In the genomic region with DNA sequence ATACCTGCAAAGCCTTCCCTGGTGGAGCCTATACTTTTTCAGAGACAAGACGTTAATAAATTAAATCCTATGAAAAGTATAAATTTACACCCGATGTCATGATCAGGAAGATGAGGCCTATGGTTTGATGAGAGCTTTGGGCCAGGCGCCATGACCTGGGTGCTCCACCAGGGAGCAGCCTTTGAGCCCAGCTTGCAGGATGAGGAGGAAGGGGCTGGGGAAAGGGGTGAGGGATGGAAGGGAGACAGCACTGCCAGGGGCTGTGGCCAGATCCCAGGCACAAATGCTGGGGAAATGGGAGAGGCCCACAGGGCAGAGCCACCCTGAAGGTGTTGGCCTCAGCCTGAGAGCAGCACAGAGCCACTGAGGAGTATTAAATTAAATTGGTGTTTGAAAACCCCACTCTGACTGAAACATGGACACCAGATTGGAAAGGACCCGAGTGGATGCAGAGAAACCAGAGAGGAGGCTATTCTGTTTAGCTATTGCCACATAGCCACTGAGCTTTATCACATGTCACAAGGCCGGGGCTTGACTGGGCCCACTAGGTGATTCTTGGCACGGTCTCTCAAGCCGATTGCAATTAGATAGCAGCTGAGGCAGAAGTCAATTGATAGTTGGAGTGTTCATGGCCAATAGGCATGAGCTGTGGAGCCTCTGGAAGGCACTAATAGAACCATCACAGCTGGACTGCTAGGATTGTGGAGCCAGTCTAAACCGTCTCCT, we compare ENCODE assay signal across 20 cellular contexts. TPM values are rescaled to one million over a fixed set of nuclear protein-coding genes. Genes with fewer than 3 reads are reported as not detected.
DNase-seq lines count a peak whose midpoint lies in the region; ATAC-seq and TF ChIP-seq lines count a peak whose summit lies in the region.
"Had no signal": no experiment of that assay in that cellular context is flagged by ENCODE, and none has a peak within 500 bp of the region (broad histone marks: within the 10 kb centered on the region; RNA-seq: fewer than 3 reads in every experiment).

No MANE protein-coding gene starts in this region.

- no peaks in the 10 kb centered on the region for H3K79me2 ChIP-seq in OCI-LY1 (ENCODE audit: insufficient read depth, low read length)

- H3K4me1 ChIP-seq in OCI-LY1 (ENCODE audit: insufficient read depth, low read length, severe bottlenecking) (no peaks in the 10 kb centered on the region), spleen (peaks cover 0 to 13% (median 2%) of the 10 kb centered on the region in 6 donors)
- H3K4me1 ChIP-seq: A549 had no signal

- H3K27ac Mint-ChIP-seq in activated CD4-positive, alpha-beta T cell treated with anti-CD3 and anti-CD28 coated beads for 36 hours: no peak overlapping the region
- H3K27ac Mint-ChIP-seq: activated naive CD8-positive, alpha-beta T cell; stimulated activated naive CD8-positive, alpha-beta T cell treated with anti-CD3 and anti-CD28 coated beads, Interleukin-15, Interleukin-2, amounts not matched to agents 100 ng/mL and 50 ng/mL, for 24 hours had no signal

- no peaks in the 10 kb centered on the region for H3F3A ChIP-seq in OCI-LY1 (ENCODE audit: insufficient read depth, low read length)

- WGBS in spleen, 5 donors: 88 to 92% (median 89%) methylated on average over 8 of the region's 8 CpGs

- H3K36me3 ChIP-seq in OCI-LY1 (ENCODE audit: insufficient read depth, low read length) (no peaks in the 10 kb centered on the region), spleen (no peaks in the 10 kb centered on the region)
- H3K36me3 ChIP-seq: neutrophil, Peyer's patch had no signal

- no peak overlapping the region for H3K4me3 ChIP-seq in OCI-LY1 (ENCODE audit: low read depth, low read length, poor library complexity, severe bottlenecking)
- no peak overlapping the region for H3K4me3 ChIP-seq in fibroblast of villous mesenchyme (ENCODE audit: low read depth, low read length)
- no peak overlapping the region for H3K4me3 ChIP-seq in spleen
- H3K4me3 ChIP-seq in coronary artery: no peak overlapping the region
- H3K4me3 ChIP-seq: A549, Peyer's patch had no signal

- H3K27me3 ChIP-seq in OCI-LY1 (ENCODE audit: insufficient read depth, low read length) (no peaks in the 10 kb centered on the region), spleen (replicated peaks in 1 of 7) (peaks cover 0 to 16% (median 0%) of the 10 kb centered on the region in 7 donors)
- H3K27me3 ChIP-seq: neutrophil, Peyer's patch had no signal

- TF ChIP-seq POLR2A in spleen (IDR thresholded peaks at IDR 0.05): no peak

- peaks cover under 1% of the 10 kb centered on the region for H3K27me3 Mint-ChIP-seq in activated CD4-positive, alpha-beta T cell treated with anti-CD3 and anti-CD28 coated beads for 36 hours
- H3K27me3 Mint-ChIP-seq: stimulated activated naive CD8-positive, alpha-beta T cell treated with anti-CD3 and anti-CD28 coated beads, Interleukin-15, Interleukin-2, amounts not matched to agents 100 ng/mL and 50 ng/mL, for 24 hours had no signal

- H3K9me3 Mint-ChIP-seq in activated CD4-positive, alpha-beta T cell treated with anti-CD3 and anti-CD28 coated beads for 36 hours (ENCODE audit: low read depth): no peaks in the 10 kb centered on the region
- H3K9me3 Mint-ChIP-seq: stimulated activated naive CD8-positive, alpha-beta T cell treated with anti-CD3 and anti-CD28 coated beads, Interleukin-15, Interleukin-2, amounts not matched to agents 100 ng/mL and 50 ng/mL, for 24 hours had no signal

- H3K4me3 Mint-ChIP-seq in activated CD4-positive, alpha-beta T cell treated with anti-CD3 and anti-CD28 coated beads for 36 hours: no peak overlapping the region
- H3K4me3 Mint-ChIP-seq: activated naive CD8-positive, alpha-beta T cell; stimulated activated naive CD8-positive, alpha-beta T cell treated with anti-CD3 and anti-CD28 coated beads, Interleukin-15, Interleukin-2, amounts not matched to agents 100 ng/mL and 50 ng/mL, for 24 hours had no signal

- POLR2A ChIA-PET in activated CD4-positive, alpha-beta T cell treated with anti-CD3 and anti-CD28 coated beads for 36 hours (lab: Charles Lee): no interaction called here

- intact Hi-C loops in spleen (cut with DNase I; ENCODE audit: low total_unique reads): no loop called here
- intact Hi-C loops in activated CD4-positive, alpha-beta T cell treated with anti-CD3 and anti-CD28 coated beads for 36 hours (cut with DNase I, micrococcal nuclease): no loop called here

- no peaks in the 10 kb centered on the region for H3K4me1 Mint-ChIP-seq in activated CD4-positive, alpha-beta T cell treated with anti-CD3 and anti-CD28 coated beads for 36 hours

- H3K9me3 ChIP-seq in OCI-LY1 (ENCODE audit: low read length): no peaks in the 10 kb centered on the region
- H3K9me3 ChIP-seq in spleen: no peaks in the 10 kb centered on the region
- H3K9me3 ChIP-seq: A549, neutrophil, Peyer's patch had no signal

- H3K27ac ChIP-seq in OCI-LY1 (ENCODE audit: low read depth, low read length, poor library complexity, severe bottlenecking) (no peak overlapping the region), spleen (no peak overlapping the region), coronary artery (no peak overlapping the region)
- H3K27ac ChIP-seq: A549, neutrophil had no signal

- H3K4me2 ChIP-seq in OCI-LY1 (ENCODE audit: low read length): no peak overlapping the region
- H3K4me2 ChIP-seq: A549 had no signal

- no peak overlapping the region for H2AFZ ChIP-seq in OCI-LY1 (ENCODE audit: low read length)

- no peaks in the 10 kb centered on the region for H4K20me1 ChIP-seq in OCI-LY1 (ENCODE audit: insufficient read depth, low read length)

- no peak overlapping the region for H3K9ac ChIP-seq in OCI-LY1 (ENCODE audit: low read length)

- no peaks in the 10 kb centered on the region for H3K9me2 ChIP-seq in OCI-LY1 (ENCODE audit: low read depth, low read length)

- no peak for ATAC-seq in activated CD4-positive, alpha-beta T cell treated with anti-CD3 and anti-CD28 coated beads for 36 hours
- ATAC-seq in GM21423 (IDR thresholded peaks at IDR 0.05; ENCODE audit: unreplicated experiment): no peak
- ATAC-seq: A549; activated CD4-positive, CD25-positive, alpha-beta regulatory T cell treated with anti-CD3 and anti-CD28 coated beads, Interleukin-2, amount 50 U/mL, for 24 hours; esophagus mucosa had no signal

- peak; percentile 24; the same call in 1 of the 2 replicates for TF ChIP-seq CTCF in OCI-LY1 (IDR thresholded peaks at IDR 0.05; ENCODE audit: low read length)
- TF ChIP-seq CTCF in fibroblast of villous mesenchyme (IDR thresholded peaks at IDR 0.05; ENCODE audit: insufficient read depth, low read depth, low read length): peak; percentile 24
- TF ChIP-seq CTCF in spleen (IDR thresholded peaks at IDR 0.05 in 8 of 11, conservative IDR thresholded peaks at IDR 0.05 in 3 of 11): no peak
- no peak for TF ChIP-seq CTCF in coronary artery (IDR thresholded peaks at IDR 0.05)

- peak; percentile 17 for DNase-seq in NCI-H1092 treated with DMSO at 0.1 percent for 48 hours (lab: John Stamatoyannopoulos, UW)
- DNase-seq in NCI-H1092 (lab: John Stamatoyannopoulos, UW): no peak
- DNase-seq in fibroblast of villous mesenchyme (ENCODE audit: low read depth): no peak
- peak; percentile 59 for DNase-seq in spleen
- DNase-seq in activated CD4-positive, alpha-beta T cell treated with anti-CD3 and anti-CD28 coated beads for 36 hours: no peak
- no peak for DNase-seq in coronary artery (ENCODE audit: low spot score)
- DNase-seq: activated CD8-positive, alpha-beta memory T cell treated with anti-CD3 and anti-CD28 coated beads, Interleukin-2, amount 50 U/mL, for 48 hours; cerebellar nuclear complex; NCI-H1417 treated with DMSO at 0.1 percent for 48 hours; NCI-H446; T-helper 1 cell had no signal

- CTCF ChIA-PET in activated CD4-positive, alpha-beta T cell treated with anti-CD3 and anti-CD28 coated beads for 36 hours (lab: Charles Lee): interaction anchor here (0.5 to 1.1 kb wide), 2 partner anchors 10 to 115 kb away, joined by 5 to 6 read pairs; no protein-coding TSS in a partner anchor

- H3K36me3 Mint-ChIP-seq in activated CD4-positive, alpha-beta T cell treated with anti-CD3 and anti-CD28 coated beads for 36 hours (ENCODE audit: low read depth): no peaks in the 10 kb centered on the region
- H3K36me3 Mint-ChIP-seq: activated naive CD8-positive, alpha-beta T cell had no signal

RNA-seq across cellular contexts. Expression of gene FAHD2A, which starts 9.6 kb away (rescaled TPM):
- total RNA-seq in fibroblast of villous mesenchyme: 26.3 and 28.3 TPM in 2 replicates
- 10 to 100 TPM; 16.3 to 23.7 (median 18.7) TPM for total RNA-seq in spleen
- 10 to 100 TPM; 10.9 to 17.5 (median 14.0) TPM for polyA plus RNA-seq in spleen
- total RNA-seq in activated CD4-positive, alpha-beta T cell treated with anti-CD3 and anti-CD28 coated beads for 36 hours: 10 to 100 TPM; 37.9 to 41.2 TPM

Comparison
In these comparisons a context has a peak if more than half of its experiments do, and no peak if none do; other contexts are left out.
1. DNase-seq: peak in NCI-H1092 treated with DMSO at 0.1 percent for 48 hours (single experiment) and spleen (single experiment); none in NCI-H1092 (single experiment), fibroblast of villous mesenchyme (single experiment), activated CD4-positive, alpha-beta T cell treated with anti-CD3 and anti-CD28 coated beads for 36 hours (single experiment) and coronary artery (single experiment).
2. CTCF ChIP-seq: peak in OCI-LY1 (single experiment) and fibroblast of villous mesenchyme (single experiment); none in spleen (0 of 11) and coronary artery (single experiment).